ENCODE assay signal across 8 cellular contexts in genomic region chr15:40038654-40039543, GRCh38. TPM values are rescaled to one million over a fixed set of nuclear protein-coding genes. Genes with fewer than 3 reads are reported as not detected.
A peak's percentile ranks its signal among the peaks of the same experiment; 100 is the strongest.
DNase-seq lines count a peak whose midpoint lies in the region; ATAC-seq and TF ChIP-seq lines count a peak whose summit lies in the region.

TSS of gene SRP14 (minus strand) at chr15:40039181. CDS start at chr15:40039116, 65 bp downstream.

- ATAC-seq in GM18499 (IDR thresholded peaks at IDR 0.05; ENCODE audit: insufficient read depth, unreplicated experiment) = peak; percentile 71
- peak; percentile 88 for ATAC-seq in HG02938 (IDR thresholded peaks at IDR 0.05; ENCODE audit: unreplicated experiment)
- ATAC-seq in left cardiac atrium = peak; percentile 98
- peak; percentile 98 to 99 for ATAC-seq in upper lobe of left lung (ENCODE audit: low FRiP score in 2 of 2)

- intact Hi-C loops in left cardiac atrium (cut with DNase I) (no loop called here), posterior vena cava (cut with DNase I) (no loop called here)

- peak within 1 kb of the TSS; percentile 97 for H3K4me3 Mint-ChIP-seq in T-helper 1 cell treated with Interleukin-12 subunit alpha and Interleukin-12 subunit beta and Interleukin-4 antibody, amounts not matched to agents 30 μg/mL and 1 μg/mL, for 36 hours

- WGBS in upper lobe of left lung, 2 donors = 0 to 1% methylated on average over 39 to 50 of the region's 59 CpGs

- peak in 3 of 4 donors; percentile 86 to 90 (median 88) for TF ChIP-seq POLR2A in upper lobe of left lung (IDR thresholded peaks at IDR 0.05)

- peak within 1 kb of the TSS; percentile 75 to 91 (median 82) for H3K4me3 ChIP-seq in upper lobe of left lung

- H3K27me3 Mint-ChIP-seq in T-helper 1 cell treated with Interleukin-12 subunit alpha and Interleukin-12 subunit beta and Interleukin-4 antibody, amounts not matched to agents 30 μg/mL and 1 μg/mL, for 36 hours (ENCODE audit: low read depth) = no peaks in the 10 kb centered on the region

- H3K9me3 ChIP-seq in upper lobe of left lung = no peaks in the 10 kb centered on the region

- TF ChIP-seq CTCF in upper lobe of left lung (IDR thresholded peaks at IDR 0.05) = peak in 5 of 6 experiments; percentile 12 to 82 (median 65)

- no peaks in the 10 kb centered on the region for H3K9me3 Mint-ChIP-seq in T-helper 1 cell treated with Interleukin-12 subunit alpha and Interleukin-12 subunit beta and Interleukin-4 antibody, amounts not matched to agents 30 μg/mL and 1 μg/mL, for 36 hours

- H3K36me3 Mint-ChIP-seq in T-helper 1 cell treated with Interleukin-12 subunit alpha and Interleukin-12 subunit beta and Interleukin-4 antibody, amounts not matched to agents 30 μg/mL and 1 μg/mL, for 36 hours (ENCODE audit: low read depth) = peaks cover 40% of the 10 kb centered on the region

- peak within 1 kb of the TSS; percentile 93 for H3K27ac Mint-ChIP-seq in T-helper 1 cell treated with Interleukin-12 subunit alpha and Interleukin-12 subunit beta and Interleukin-4 antibody, amounts not matched to agents 30 μg/mL and 1 μg/mL, for 36 hours

- DNase-seq in NCI-H1694 treated with DMSO at 0.1 percent for 48 hours (lab: John Stamatoyannopoulos, UW) (peak; percentile 82), amniotic stem cell (lab: John Stamatoyannopoulos, UW) (peak; percentile 84), left cardiac atrium (peak; percentile 96), posterior vena cava (ENCODE audit: low spot score) (peak; percentile 98), upper lobe of left lung (peak; percentile 96)

- H3K4me1 ChIP-seq in upper lobe of left lung = peaks cover 14 to 31% (median 20%) of the 10 kb centered on the region in 4 donors

- peak in 1 of 4 donors; percentile 57 for TF ChIP-seq EP300 in upper lobe of left lung (IDR thresholded peaks at IDR 0.05)

- no peaks in the 10 kb centered on the region for H3K27me3 ChIP-seq in upper lobe of left lung

- peaks cover 44% of the 10 kb centered on the region for H3K4me1 Mint-ChIP-seq in T-helper 1 cell treated with Interleukin-12 subunit alpha and Interleukin-12 subunit beta and Interleukin-4 antibody, amounts not matched to agents 30 μg/mL and 1 μg/mL, for 36 hours (ENCODE audit: low read depth)

- peaks cover 28 to 37% (median 29%) of the 10 kb centered on the region in 4 donors for H3K36me3 ChIP-seq in upper lobe of left lung

- peak within 1 kb of the TSS; percentile 91 to 97 (median 96) for H3K27ac ChIP-seq in upper lobe of left lung

RNA-seq across cellular contexts. Expression of gene SRP14, which starts in this region (rescaled TPM):
- total RNA-seq in left cardiac atrium (100 to 1,000 TPM; 174 to 197 TPM), posterior vena cava (100 to 1,000 TPM; 148 to 160 TPM), upper lobe of left lung (100 to 1,000 TPM in 5 of 6 donors, 10 to 100 TPM in 1; 55.5 to 342 (median 191) TPM)

Comparison
In these comparisons a context has a peak if more than half of its experiments do, and no peak if none do; other contexts are left out.
1. Peak in every context shown above with its lines: DNase-seq, ATAC-seq, H3K4me3 ChIP-seq and H3K27ac ChIP-seq.